In genomic region chr7:24637706-24638105, GRCh38 we compare ENCODE assay signal across 31 cellular contexts.
"Had no signal": no experiment of that assay in that cellular context is flagged by ENCODE, and none has a peak within 500 bp of the region (broad histone marks: within the 10 kb centered on the region; RNA-seq: fewer than 3 reads in every experiment).

No MANE protein-coding gene starts in this region.

- H3K4me1 ChIP-seq: colonic mucosa, foreskin keratinocyte, heart right ventricle, right lobe of liver, stomach, upper lobe of right lung had no signal

- H3K4me3 Mint-ChIP-seq: activated B cell treated with CpG ODN at 0.5 μM for 24 hours; activated CD8-positive, alpha-beta memory T cell treated with anti-CD3 and anti-CD28 coated beads, Interleukin-2, amount 10 ng/mL, durations not matched to agents 7 days and 5 days; activated CD8-positive, alpha-beta T cell treated with anti-CD3 and anti-CD28 coated beads, Interleukin-2, amount 10 ng/mL, durations not matched to agents 7 days and 5 days; activated naive CD4-positive, alpha-beta T cell treated with anti-CD3 and anti-CD28 coated beads, Interleukin-2, amount 50 U/mL, for 24 hours; activated naive CD8-positive, alpha-beta T cell treated with anti-CD3 and anti-CD28 coated beads, Interleukin-2, amount 50 U/mL, for 24 hours; nephron progenitor cell; stimulated activated naive B cell treated with anti-CD40 and anti-IgM and Interleukin-4, amounts not matched to agents 10 μg/mL and 1 μg/mL and 100 μg/mL, for 72 hours; T-helper 2 cell treated with Interferon-gamma antibody and Interleukin-4, amounts not matched to agents 5 μg/mL and 100 μg/mL, for 36 hours had no signal

- ATAC-seq: activated CD8-positive, alpha-beta memory T cell treated with anti-CD3 and anti-CD28 coated beads, Interleukin-2, amount 10 ng/mL, durations not matched to agents 7 days and 5 days; activated CD8-positive, alpha-beta T cell treated with anti-CD3 and anti-CD28 coated beads, Interleukin-2, amount 10 ng/mL, durations not matched to agents 7 days and 5 days; activated naive CD8-positive, alpha-beta T cell treated with anti-CD3 and anti-CD28 coated beads, Interleukin-2, amount 50 U/mL, for 24 hours; foreskin keratinocyte; heart right ventricle; left ventricle myocardium superior; mucosa of descending colon; right lobe of liver; stimulated activated naive B cell treated with anti-CD40 and anti-IgM and Interleukin-4, amounts not matched to agents 10 μg/mL and 1 μg/mL and 100 μg/mL, for 72 hours; upper lobe of right lung had no signal

- H3K27ac ChIP-seq: colonic mucosa, dorsolateral prefrontal cortex, foreskin keratinocyte, heart right ventricle, neutrophil, ovary, right lobe of liver, stomach, upper lobe of right lung had no signal

- FAIRE-seq: bronchial epithelial cell, islet of Langerhans, small intestine had no signal

- H3K4me1 Mint-ChIP-seq: activated B cell treated with CpG ODN at 0.5 μM for 24 hours; activated CD8-positive, alpha-beta memory T cell treated with anti-CD3 and anti-CD28 coated beads, Interleukin-2, amount 10 ng/mL, durations not matched to agents 7 days and 5 days; nephron progenitor cell had no signal

- DNase-seq: activated B cell treated with CpG ODN at 0.5 μM for 24 hours; activated CD8-positive, alpha-beta memory T cell treated with anti-CD3 and anti-CD28 coated beads, Interleukin-2, amount 10 ng/mL, durations not matched to agents 7 days and 5 days; activated CD8-positive, alpha-beta T cell treated with anti-CD3 and anti-CD28 coated beads, Interleukin-2, amount 10 ng/mL, durations not matched to agents 7 days and 5 days; activated naive CD8-positive, alpha-beta T cell treated with anti-CD3 and anti-CD28 coated beads, Interleukin-2, amount 50 U/mL, for 24 hours; activated T-cell treated with anti-CD3 and anti-CD28 coated beads, Interleukin-2, amount 50 U/mL, for 48 hours; anterior cingulate cortex; colonic mucosa; dorsolateral prefrontal cortex; effector memory CD4-positive, alpha-beta T cell; foreskin keratinocyte; heart right ventricle; left ventricle myocardium superior; mucosa of descending colon; nephron progenitor cell; ovary; right lobe of liver; small intestine; stimulated activated CD4-positive, alpha-beta T cell treated with anti-CD3 and anti-CD28 coated beads, Interleukin-4, amount 100 ng/mL, for 4 hours; stimulated activated CD8-positive, alpha-beta memory T cell treated with anti-CD3 and anti-CD28 coated beads, Interleukin-4, amount 100 ng/mL, for 48 hours; stimulated activated naive B cell treated with anti-CD40 and anti-IgM and Interleukin-4, amounts not matched to agents 10 μg/mL and 1 μg/mL and 100 μg/mL, for 72 hours; stomach; T-helper 1 cell; thyroid gland; upper lobe of right lung had no signal

- H3K27ac Mint-ChIP-seq: activated B cell treated with CpG ODN at 0.5 μM for 24 hours; activated CD8-positive, alpha-beta memory T cell treated with anti-CD3 and anti-CD28 coated beads, Interleukin-2, amount 10 ng/mL, durations not matched to agents 7 days and 5 days; activated CD8-positive, alpha-beta T cell treated with anti-CD3 and anti-CD28 coated beads, Interleukin-2, amount 10 ng/mL, durations not matched to agents 7 days and 5 days; activated naive CD4-positive, alpha-beta T cell treated with anti-CD3 and anti-CD28 coated beads, Interleukin-2, amount 50 U/mL, for 24 hours; activated naive CD8-positive, alpha-beta T cell treated with anti-CD3 and anti-CD28 coated beads, Interleukin-2, amount 50 U/mL, for 24 hours; activated T-helper 2 cell treated with anti-CD3 and anti-CD28 coated beads, Interferon-gamma antibody, Interleukin-2, Interleukin-4, amounts not matched to agents 10 μg/mL and 5 μg/mL and 100 μg/mL, durations not matched to agents 14 hours and 24 hours and 36 hours; nephron progenitor cell; progenitor cell of endocrine pancreas; stimulated activated naive B cell treated with anti-CD40 and anti-IgM and Interleukin-4, amounts not matched to agents 10 μg/mL and 1 μg/mL and 100 μg/mL, for 72 hours; T-helper 2 cell treated with Interferon-gamma antibody and Interleukin-4, amounts not matched to agents 5 μg/mL and 100 μg/mL, for 36 hours had no signal

- H3K4me3 ChIP-seq: colonic mucosa, dorsolateral prefrontal cortex, heart right ventricle, mucosa of descending colon, ovary, right lobe of liver, stomach, thyroid gland, upper lobe of right lung had no signal

- H3K36me3 ChIP-seq: colonic mucosa, heart right ventricle, neutrophil, ovary, right lobe of liver, thyroid gland, upper lobe of right lung had no signal

- H3K27me3 Mint-ChIP-seq: activated B cell treated with CpG ODN at 0.5 μM for 24 hours; activated CD8-positive, alpha-beta memory T cell treated with anti-CD3 and anti-CD28 coated beads, Interleukin-2, amount 10 ng/mL, durations not matched to agents 7 days and 5 days; activated naive CD4-positive, alpha-beta T cell treated with anti-CD3 and anti-CD28 coated beads, Interleukin-2, amount 50 U/mL, for 24 hours; activated naive CD8-positive, alpha-beta T cell treated with anti-CD3 and anti-CD28 coated beads, Interleukin-2, amount 50 U/mL, for 24 hours; progenitor cell of endocrine pancreas; stimulated activated naive B cell treated with anti-CD40 and anti-IgM and Interleukin-4, amounts not matched to agents 10 μg/mL and 1 μg/mL and 100 μg/mL, for 72 hours had no signal

- H3K9me3 Mint-ChIP-seq: activated B cell treated with CpG ODN at 0.5 μM for 24 hours; activated naive CD4-positive, alpha-beta T cell treated with anti-CD3 and anti-CD28 coated beads, Interleukin-2, amount 50 U/mL, for 24 hours; activated naive CD8-positive, alpha-beta T cell treated with anti-CD3 and anti-CD28 coated beads, Interleukin-2, amount 50 U/mL, for 24 hours; activated T-helper 2 cell treated with anti-CD3 and anti-CD28 coated beads, Interferon-gamma antibody, Interleukin-2, Interleukin-4, amounts not matched to agents 10 μg/mL and 5 μg/mL and 100 μg/mL, durations not matched to agents 14 hours and 24 hours and 36 hours; stimulated activated naive B cell treated with anti-CD40 and anti-IgM and Interleukin-4, amounts not matched to agents 10 μg/mL and 1 μg/mL and 100 μg/mL, for 72 hours; T-helper 2 cell treated with Interferon-gamma antibody and Interleukin-4, amounts not matched to agents 5 μg/mL and 100 μg/mL, for 36 hours had no signal

- H3K27me3 ChIP-seq: colonic mucosa, dorsolateral prefrontal cortex, foreskin keratinocyte, heart right ventricle, neutrophil, ovary, right lobe of liver, stomach, thyroid gland, upper lobe of right lung had no signal

- H3K9me3 ChIP-seq: colonic mucosa, heart right ventricle, mucosa of descending colon, neutrophil, ovary, right lobe of liver, stomach, thyroid gland, upper lobe of right lung had no signal
